ENCODE assay signal across 26 cellular contexts in the genomic region with DNA sequence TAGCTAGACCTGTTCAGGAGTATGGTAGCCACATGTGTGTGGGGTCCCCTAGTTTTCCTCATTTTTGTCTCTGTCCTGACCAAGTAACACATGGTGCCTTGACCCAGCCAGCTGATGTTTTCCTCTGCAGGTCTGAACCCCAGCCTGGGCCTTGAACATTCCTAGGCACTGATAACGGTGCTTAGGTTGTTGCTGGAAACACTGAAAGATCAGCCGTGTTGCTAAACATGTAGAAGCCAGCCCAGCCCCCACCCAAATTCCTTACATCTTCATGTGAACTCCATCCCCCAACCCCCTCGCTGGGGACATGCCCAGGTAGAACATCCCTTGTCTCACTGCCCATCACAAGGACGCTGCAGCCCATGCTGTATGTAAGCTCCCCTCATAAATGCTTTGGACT. TPM values are rescaled to one million over a fixed set of nuclear protein-coding genes. Genes with fewer than 3 reads are reported as not detected.
DNase-seq lines count a peak whose midpoint lies in the region; ATAC-seq and TF ChIP-seq lines count a peak whose summit lies in the region.
"Had no signal": no experiment of that assay in that cellular context is flagged by ENCODE, and none has a peak within 500 bp of the region (broad histone marks: within the 10 kb centered on the region; RNA-seq: fewer than 3 reads in every experiment).

No MANE protein-coding gene starts in this region.

- DNase-seq in HS-27A (ENCODE audit: low read depth) (peak; percentile 75), RWPE2 (ENCODE audit: low spot score) (no peak), epithelial cell of prostate (ENCODE audit: low read depth, low spot score) (no peak), smooth muscle cell (lab: John Stamatoyannopoulos, UW; ENCODE audit: unreplicated experiment) (no peak), NCI-H524 treated with DMSO at 0.1 percent for 48 hours (lab: John Stamatoyannopoulos, UW) (no peak), activated gamma-delta T cell (lab: John Stamatoyannopoulos, UW) (no peak)
- DNase-seq: activated CD4-positive, alpha-beta T cell treated with anti-CD3 and anti-CD28 coated beads, Interleukin-2, amount 10 ng/mL, durations not matched to agents 7 days and 5 days; CD4-positive, CD25-positive, alpha-beta regulatory T cell; cerebellar nuclear complex; effector CD4-positive, alpha-beta T cell; KBM-7; naive thymus-derived CD4-positive, alpha-beta T cell; NCI-H1436 treated with DMSO at 0.1 percent for 48 hours; NCI-H526; stimulated activated CD4-positive, alpha-beta T cell treated with anti-CD3 and anti-CD28 coated beads, Interleukin-4, amount 100 ng/mL, for 4 hours; stimulated activated naive CD4-positive, alpha-beta T cell treated with Interleukin-2 at 50 U/mL for 16 hours; thyroid gland had no signal

- peak overlapping the region; percentile 84 for H3K27ac ChIP-seq in RWPE2 (ENCODE audit: poor library complexity, severe bottlenecking)
- H3K27ac ChIP-seq in epithelial cell of prostate: peak overlapping the region; percentile 69
- peak overlapping the region; percentile 66 for H3K27ac ChIP-seq in smooth muscle cell (ENCODE audit: low read depth)
- H3K27ac ChIP-seq: ascending aorta, right atrium auricular region, thyroid gland had no signal

- H3K27me3 ChIP-seq in RWPE2 (ENCODE audit: insufficient read depth, poor library complexity, severe bottlenecking): no peaks in the 10 kb centered on the region
- H3K27me3 ChIP-seq in smooth muscle cell (ENCODE audit: low read depth): no peaks in the 10 kb centered on the region
- H3K27me3 ChIP-seq: ascending aorta, right atrium auricular region, thyroid gland had no signal

- H3K79me2 ChIP-seq in smooth muscle cell (ENCODE audit: low read depth): no peaks in the 10 kb centered on the region

- 90% methylated on average over 4 of the region's 4 CpGs for WGBS in smooth muscle cell (ENCODE audit: low lambda C conversion rate)

- TF ChIP-seq CTCF in RWPE2 (IDR thresholded peaks at IDR 0.05; ENCODE audit: poor library complexity, severe bottlenecking) (no peak), smooth muscle cell (IDR thresholded peaks at IDR 0.05; ENCODE audit: borderline replicate concordance, insufficient read depth, poor library complexity, severe bottlenecking) (no peak)

- ATAC-seq in RWPE2 (ENCODE audit: low read depth) (no peak; the same call in 2 of the 3 replicates), HG03135 (IDR thresholded peaks at IDR 0.05; ENCODE audit: unreplicated experiment) (no peak)
- ATAC-seq: activated naive CD4-positive, alpha-beta T cell treated with anti-CD3 and anti-CD28 coated beads, Interleukin-2, amount 50 U/mL, for 72 hours; naive thymus-derived CD4-positive, alpha-beta T cell had no signal

- H3K4me1 ChIP-seq in RWPE2 (ENCODE audit: insufficient read depth, poor library complexity, severe bottlenecking) (peaks cover 26% of the 10 kb centered on the region), smooth muscle cell (ENCODE audit: low read depth) (no peaks in the 10 kb centered on the region)
- H3K4me1 ChIP-seq: ascending aorta, right atrium auricular region, thyroid gland had no signal

- no peak overlapping the region for H3K9ac ChIP-seq in smooth muscle cell (ENCODE audit: low read depth)

- no peak overlapping the region for H2AFZ ChIP-seq in smooth muscle cell (ENCODE audit: low read depth)

- no peaks in the 10 kb centered on the region for H3F3A ChIP-seq in smooth muscle cell (ENCODE audit: low read depth)

- H3K9me3 ChIP-seq in RWPE2 (ENCODE audit: severe bottlenecking) (no peaks in the 10 kb centered on the region), smooth muscle cell (replicated peaks; ENCODE audit: low read depth) (no peaks in the 10 kb centered on the region)
- H3K9me3 ChIP-seq: ascending aorta, right atrium auricular region, thyroid gland had no signal

- no peak overlapping the region for H3K4me2 ChIP-seq in smooth muscle cell

- H4K20me1 ChIP-seq in smooth muscle cell (ENCODE audit: low read depth): no peaks in the 10 kb centered on the region

- H3K4me3 ChIP-seq in RWPE2 (ENCODE audit: severe bottlenecking) (no peak overlapping the region), smooth muscle cell (no peak overlapping the region)
- H3K4me3 ChIP-seq: ascending aorta, right atrium auricular region, thyroid gland had no signal

- H3K36me3 ChIP-seq in RWPE2 (ENCODE audit: low read depth) (no peaks in the 10 kb centered on the region), smooth muscle cell (ENCODE audit: low read depth) (no peaks in the 10 kb centered on the region)
- H3K36me3 ChIP-seq: ascending aorta, right atrium auricular region had no signal

RNA-seq across cellular contexts. Expression of a gene that starts 18.7 kb away (rescaled TPM):
- not detected in 2 replicates for total RNA-seq in smooth muscle cell
- polyA plus RNA-seq in smooth muscle cell: 0.19 and 1.3 TPM in 2 replicates
- total RNA-seq: activated CD4-positive, alpha-beta T cell treated with anti-CD3 and anti-CD28 coated beads, Interleukin-2, amount 10 ng/mL, durations not matched to agents 7 days and 5 days; activated naive CD4-positive, alpha-beta T cell treated with anti-CD3 and anti-CD28 coated beads, Interleukin-2, amount 50 U/mL, for 72 hours; activated T-helper 1 cell treated with anti-CD3 and anti-CD28 coated beads, Interleukin-12 subunit alpha, Interleukin-12 subunit beta, Interleukin-2, Interleukin-4 antibody, amounts not matched to agents 30 ng/mL and 10 ng/mL and 1 ng/mL, durations not matched to agents 14 hours and 24 hours and 36 hours; ascending aorta; CD4-positive, CD25-positive, alpha-beta regulatory T cell; frontal cortex; mesenteric fat pad; naive thymus-derived CD4-positive, alpha-beta T cell; omental fat pad; right atrium auricular region; thyroid gland had no signal
- polyA plus RNA-seq: CD4-positive, CD25-positive, alpha-beta regulatory T cell; esophagus; naive thymus-derived CD4-positive, alpha-beta T cell had no signal

RNA-seq across cellular contexts. Expression of a gene that starts 49.6 kb away (rescaled TPM):
- total RNA-seq in smooth muscle cell: 1.0 and 2.0 TPM in 2 replicates
- 1.7 and 2.7 TPM in 2 replicates for polyA plus RNA-seq in smooth muscle cell
- total RNA-seq: activated naive CD4-positive, alpha-beta T cell treated with anti-CD3 and anti-CD28 coated beads, Interleukin-2, amount 50 U/mL, for 72 hours; activated T-helper 1 cell treated with anti-CD3 and anti-CD28 coated beads, Interleukin-12 subunit alpha, Interleukin-12 subunit beta, Interleukin-2, Interleukin-4 antibody, amounts not matched to agents 30 ng/mL and 10 ng/mL and 1 ng/mL, durations not matched to agents 14 hours and 24 hours and 36 hours; ascending aorta had no signal

RNA-seq across cellular contexts. Expression of a gene that starts 51.8 kb away (rescaled TPM):
- total RNA-seq in smooth muscle cell: not detected in 2 replicates
- polyA plus RNA-seq in smooth muscle cell: not detected in 2 replicates
- total RNA-seq: activated CD4-positive, alpha-beta T cell treated with anti-CD3 and anti-CD28 coated beads, Interleukin-2, amount 10 ng/mL, durations not matched to agents 7 days and 5 days; activated naive CD4-positive, alpha-beta T cell treated with anti-CD3 and anti-CD28 coated beads, Interleukin-2, amount 50 U/mL, for 72 hours; activated T-helper 1 cell treated with anti-CD3 and anti-CD28 coated beads, Interleukin-12 subunit alpha, Interleukin-12 subunit beta, Interleukin-2, Interleukin-4 antibody, amounts not matched to agents 30 ng/mL and 10 ng/mL and 1 ng/mL, durations not matched to agents 14 hours and 24 hours and 36 hours; CD4-positive, CD25-positive, alpha-beta regulatory T cell had no signal
- polyA plus RNA-seq: CD4-positive, CD25-positive, alpha-beta regulatory T cell; naive thymus-derived CD4-positive, alpha-beta T cell had no signal
